Comparison of ENCODE assay signal across 1 cellular context in genomic region chr1:207321045-207321789, GRCh38.
TF ChIP-seq lines count a peak whose summit lies in the region.

Gene CD55, plus strand, starts transcription at chr1:207321678. Its CDS starts 88 bp downstream, at chr1:207321766.

TF ChIP-seq in K562, 482 proteins besides CTCF, POLR2A, EP300 and RAD21 (continued from another document and continues in another):
- TF ChIP-seq AFF4 (CRISPR knock-in tag; IDR thresholded peaks at IDR 0.05) (no peak; the same call in none of the 2 replicates), STAT5B (CRISPR knock-in tag; IDR thresholded peaks at IDR 0.05) (no peak), POLR2AphosphoS5 (IDR thresholded peaks at IDR 0.05; ENCODE audit: control insufficient read depth, insufficient read depth, low read depth, low read length) (peak; percentile 95), ARID2 (IDR thresholded peaks at IDR 0.05) (no peak), ZNF444 (CRISPR knock-in tag; IDR thresholded peaks at IDR 0.05) (no peak), ZNF407 (IDR thresholded peaks at IDR 0.05; ENCODE audit: low read depth) (no peak), TOE1 (IDR thresholded peaks at IDR 0.05; ENCODE audit: borderline replicate concordance) (peak; percentile 57; the same call in 1 of the 2 replicates), TOE1 (CRISPR knock-in tag; IDR thresholded peaks at IDR 0.05; ENCODE audit: borderline replicate concordance, low read depth) (peak; percentile 88; the same call in 1 of the 2 replicates), ZBTB7A (IDR thresholded peaks at IDR 0.05; ENCODE audit: borderline replicate concordance, control insufficient read depth, low read depth, low read length) (peak; percentile 84), FIP1L1 (IDR thresholded peaks at IDR 0.05; ENCODE audit: low read depth, low read length, poor library complexity, severe bottlenecking) (no peak), PHTF2 (CRISPR knock-in tag; IDR thresholded peaks at IDR 0.05) (no peak), TAF7 (tag; IDR thresholded peaks at IDR 0.05) (no peak), ZNF395 (CRISPR knock-in tag; IDR thresholded peaks at IDR 0.05) (peak; percentile 86; the same call in 1 of the 2 replicates), REST (CRISPR knock-in tag; IDR thresholded peaks at IDR 0.05; ENCODE audit: low read depth) (no peak; the same call in 1 of the 2 replicates), CHD2 (IDR thresholded peaks at IDR 0.05; ENCODE audit: low read depth, low read length) (peak; percentile 89), PRMT5 (CRISPR knock-in tag; IDR thresholded peaks at IDR 0.05) (no peak), BCLAF1 (IDR thresholded peaks at IDR 0.05; ENCODE audit: borderline replicate concordance in 1 of 2, control insufficient read depth in 1 of 2, low read depth in 2 of 2, low read length in 1 of 2) (no peak), TSC22D4 (tag; IDR thresholded peaks at IDR 0.05) (no peak), EHMT2 (IDR thresholded peaks at IDR 0.05) (peak; percentile 66; the same call in 1 of the 2 replicates), TBP (optimal IDR thresholded peaks at IDR 0.05; ENCODE audit: low read depth, low read length) (peak; percentile 97), SMAD2 (IDR thresholded peaks at IDR 0.05; ENCODE audit: low read depth, low read length) (no peak), AFF1 (IDR thresholded peaks at IDR 0.05; ENCODE audit: low read depth in 1 of 2, partially characterized antibody in 2 of 2) (peak; percentile 42 to 78), PTRF (tag; IDR thresholded peaks at IDR 0.05) (no peak), NR0B1 (IDR thresholded peaks at IDR 0.05; ENCODE audit: partially characterized antibody) (no peak), THAP7 (CRISPR knock-in tag; IDR thresholded peaks at IDR 0.05) (no peak)
